Comparison of ENCODE assay signal across 22 cellular contexts in the genomic region with DNA sequence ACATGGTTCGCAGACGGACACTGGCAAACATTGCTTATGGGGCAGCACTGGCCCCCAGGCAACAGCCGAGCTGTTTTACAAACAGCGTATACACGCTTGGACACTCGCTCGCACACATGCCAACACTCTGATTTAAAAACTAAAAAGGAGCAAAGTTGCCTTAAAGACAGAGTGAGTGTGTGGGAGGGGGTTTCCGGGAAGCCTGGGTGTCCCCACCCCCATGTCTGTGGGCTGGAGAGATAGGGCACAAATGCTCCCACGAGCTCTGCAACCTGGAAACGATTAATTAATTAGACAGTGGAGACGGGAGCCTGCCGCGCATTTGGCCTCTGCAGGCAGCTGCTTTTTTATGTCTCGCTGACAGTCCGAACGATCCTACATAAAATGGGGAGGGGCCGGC.
DNase-seq lines count a peak whose midpoint lies in the region; ATAC-seq and TF ChIP-seq lines count a peak whose summit lies in the region.
"Had no signal": no experiment of that assay in that cellular context is flagged by ENCODE, and none has a peak within 500 bp of the region (broad histone marks: within the 10 kb centered on the region; RNA-seq: fewer than 3 reads in every experiment).

No MANE protein-coding gene starts in this region.

- CTCF ChIA-PET in MCF 10A (lab: Yijun Ruan, JAX): interaction anchor here (0.6 kb wide), 1 partner anchor 16 kb away, joined by 3 read pairs; no protein-coding TSS in a partner anchor
- CTCF ChIA-PET in CD4-positive, alpha-beta memory T cell (lab: Charles Lee; ENCODE audit: partially characterized antibody): no interaction called here

- ATAC-seq in HG02763 (IDR thresholded peaks at IDR 0.05; ENCODE audit: unreplicated experiment) (no peak), T-helper 17 cell (no peak)

- H3K27ac Mint-ChIP-seq in MCF 10A (ENCODE audit: low read depth, unreplicated experiment): no peak overlapping the region
- no peak overlapping the region for H3K27ac Mint-ChIP-seq in chondrocyte (ENCODE audit: unreplicated experiment)
- H3K27ac Mint-ChIP-seq in neural crest cell (ENCODE audit: unreplicated experiment): peak overlapping the region; percentile 43
- H3K27ac Mint-ChIP-seq in CD4-positive, alpha-beta memory T cell: no peak overlapping the region
- H3K27ac Mint-ChIP-seq in T-helper 17 cell: no peak overlapping the region
- H3K27ac Mint-ChIP-seq: CD4-positive, CD25-positive, alpha-beta regulatory T cell had no signal

- POLR2A ChIA-PET in MCF 10A (lab: Yijun Ruan, JAX): no interaction called here
- POLR2A ChIA-PET in CD4-positive, alpha-beta memory T cell (lab: Charles Lee; ENCODE audit: partially characterized antibody): no interaction called here

- H3K36me3 Mint-ChIP-seq in MCF 10A (ENCODE audit: insufficient read depth, unreplicated experiment) (no peaks in the 10 kb centered on the region), chondrocyte (ENCODE audit: low read depth) (no peaks in the 10 kb centered on the region), neural crest cell (ENCODE audit: low read depth) (no peaks in the 10 kb centered on the region), T-helper 17 cell (ENCODE audit: low read depth) (no peaks in the 10 kb centered on the region)
- H3K36me3 Mint-ChIP-seq in CD4-positive, alpha-beta memory T cell: no peaks in the 10 kb centered on the region
- H3K36me3 Mint-ChIP-seq: CD4-positive, CD25-positive, alpha-beta regulatory T cell had no signal

- no peak overlapping the region for H3K4me3 Mint-ChIP-seq in MCF 10A (ENCODE audit: unreplicated experiment)
- H3K4me3 Mint-ChIP-seq in chondrocyte (ENCODE audit: unreplicated experiment): no peak overlapping the region
- no peak overlapping the region for H3K4me3 Mint-ChIP-seq in neural crest cell
- H3K4me3 Mint-ChIP-seq in CD4-positive, alpha-beta memory T cell: no peak overlapping the region
- no peak overlapping the region for H3K4me3 Mint-ChIP-seq in T-helper 17 cell
- H3K4me3 Mint-ChIP-seq: CD4-positive, CD25-positive, alpha-beta regulatory T cell had no signal

- no peaks in the 10 kb centered on the region for H3K36me3 ChIP-seq in breast epithelium
- H3K36me3 ChIP-seq in uterus: no peaks in the 10 kb centered on the region
- no peaks in the 10 kb centered on the region for H3K36me3 ChIP-seq in CD4-positive, alpha-beta memory T cell (ENCODE audit: insufficient read depth, low read length)
- H3K36me3 ChIP-seq: adrenal gland, neutrophil, tibial nerve had no signal

- BruUV-seq in MCF 10A (replicated peaks; lab: Mats Ljungman, UMichigan): no TSS peak

- H3K4me3 ChIP-seq in breast epithelium: peak overlapping the region in 1 of 3 donors; percentile 37
- H3K4me3 ChIP-seq in uterus: no peak overlapping the region
- H3K4me3 ChIP-seq in CD4-positive, alpha-beta memory T cell (ENCODE audit: low read length in 2 of 2): no peak overlapping the region
- H3K4me3 ChIP-seq: adrenal gland, tibial nerve had no signal

- H3K4me1 Mint-ChIP-seq in MCF 10A (ENCODE audit: insufficient read depth, unreplicated experiment): no peaks in the 10 kb centered on the region
- H3K4me1 Mint-ChIP-seq in chondrocyte (ENCODE audit: low read depth): peaks cover 23% of the 10 kb centered on the region
- H3K4me1 Mint-ChIP-seq in neural crest cell: peaks cover 4% of the 10 kb centered on the region
- H3K4me1 Mint-ChIP-seq in CD4-positive, alpha-beta memory T cell: no peaks in the 10 kb centered on the region
- peaks cover 3% of the 10 kb centered on the region for H3K4me1 Mint-ChIP-seq in T-helper 17 cell
- H3K4me1 Mint-ChIP-seq: CD4-positive, CD25-positive, alpha-beta regulatory T cell had no signal

- intact Hi-C loops in breast epithelium (cut with DNase I; ENCODE audit: low total_unique reads) (no loop called here), MCF 10A (cut with micrococcal nuclease) (no loop called here), uterus (cut with DNase I; ENCODE audit: low total_unique reads) (no loop called here)
- intact Hi-C loops in CD4-positive, alpha-beta memory T cell (cut with micrococcal nuclease): no loop called here

- H3K27ac ChIP-seq in breast epithelium (peak overlapping the region; percentile 36 to 78), uterus (peak overlapping the region; percentile 55 to 59)
- no peak overlapping the region for H3K27ac ChIP-seq in CD4-positive, alpha-beta memory T cell (ENCODE audit: low read depth, low read length)
- H3K27ac ChIP-seq: adrenal gland, neutrophil, tibial nerve had no signal

- no peaks in the 10 kb centered on the region for H3K4me1 ChIP-seq in breast epithelium
- H3K4me1 ChIP-seq in uterus: no peaks in the 10 kb centered on the region
- H3K4me1 ChIP-seq in CD4-positive, alpha-beta memory T cell (ENCODE audit: insufficient read depth, low read length): no peaks in the 10 kb centered on the region
- H3K4me1 ChIP-seq: adrenal gland, tibial nerve had no signal

- H3K9me3 ChIP-seq in breast epithelium (no peaks in the 10 kb centered on the region), uterus (no peaks in the 10 kb centered on the region), T-helper 17 cell (ENCODE audit: control insufficient read depth, low read length, poor library complexity, severe bottlenecking) (no peaks in the 10 kb centered on the region)
- no peaks in the 10 kb centered on the region for H3K9me3 ChIP-seq in CD4-positive, alpha-beta memory T cell (ENCODE audit: control insufficient read depth in 1 of 2, low read length in 2 of 2)
- H3K9me3 ChIP-seq: adrenal gland, neutrophil, tibial nerve had no signal

- no peak for DNase-seq in breast epithelium (ENCODE audit: low spot score in 2 of 2)
- DNase-seq in MCF 10A (ENCODE audit: unreplicated experiment): no peak
- peak; percentile 35 for DNase-seq in chondrocyte (ENCODE audit: low spot score)
- DNase-seq in neural crest cell (ENCODE audit: low read depth, low spot score): no peak
- DNase-seq in uterus: peak in 1 of 2 donors; percentile 39
- no peak for DNase-seq in CD4-positive, alpha-beta memory T cell
- DNase-seq in T-helper 17 cell: no peak
- DNase-seq: activated effector memory CD4-positive, alpha-beta T cell treated with anti-CD3 and anti-CD28 coated beads, Interleukin-2, amount 50 U/mL, for 16 hours; adrenal gland; caudate nucleus; CD4-positive, CD25-positive, alpha-beta regulatory T cell; DMS53; erythroblast; KBM-7; NCI-H2029 treated with DMSO at 0.1 percent for 48 hours; NCI-H446 treated with DMSO at 0.1 percent for 48 hours; stimulated activated CD4-positive, alpha-beta T cell treated with anti-CD3 and anti-CD28 coated beads, Interleukin-1b, Interleukin-23, amount 100 ng/mL, for 48 hours; stimulated activated naive CD4-positive, alpha-beta T cell; SW 1271 had no signal

- H3K27me3 Mint-ChIP-seq in MCF 10A (ENCODE audit: insufficient read depth, unreplicated experiment) (peaks cover 14% of the 10 kb centered on the region), chondrocyte (ENCODE audit: low read depth) (no peaks in the 10 kb centered on the region), neural crest cell (ENCODE audit: low read depth) (no peaks in the 10 kb centered on the region), T-helper 17 cell (peaks cover 7% of the 10 kb centered on the region)
- peaks cover 4 to 7% of the 10 kb centered on the region in 2 donors for H3K27me3 Mint-ChIP-seq in CD4-positive, alpha-beta memory T cell
- H3K27me3 Mint-ChIP-seq: CD4-positive, CD25-positive, alpha-beta regulatory T cell had no signal

- TF ChIP-seq POLR2A in breast epithelium (IDR thresholded peaks at IDR 0.05) (no peak), uterus (IDR thresholded peaks at IDR 0.05) (no peak)

- TF ChIP-seq CTCF in breast epithelium (IDR thresholded peaks at IDR 0.05): no peak
- no peak for TF ChIP-seq CTCF in MCF 10A (IDR thresholded peaks at IDR 0.05; ENCODE audit: unreplicated experiment)
- TF ChIP-seq CTCF in chondrocyte (IDR thresholded peaks at IDR 0.05): no peak
- no peak for TF ChIP-seq CTCF in neural crest cell (conservative IDR thresholded peaks at IDR 0.05)
- no peak for TF ChIP-seq CTCF in uterus (IDR thresholded peaks at IDR 0.05)

- H3K9me3 Mint-ChIP-seq in MCF 10A (ENCODE audit: unreplicated experiment) (peaks cover 13% of the 10 kb centered on the region), chondrocyte (ENCODE audit: low read depth) (no peaks in the 10 kb centered on the region), neural crest cell (peaks cover 3% of the 10 kb centered on the region)
- H3K9me3 Mint-ChIP-seq in CD4-positive, alpha-beta memory T cell: no peaks in the 10 kb centered on the region

- H3K27me3 ChIP-seq in breast epithelium (no peaks in the 10 kb centered on the region), uterus (no peaks in the 10 kb centered on the region)
- H3K27me3 ChIP-seq in CD4-positive, alpha-beta memory T cell (ENCODE audit: insufficient read depth, low read length): no peaks in the 10 kb centered on the region
- H3K27me3 ChIP-seq: adrenal gland, neutrophil, tibial nerve had no signal
